In genomic region chr3:159637895-159638542, GRCh38 we compare ENCODE assay signal across 15 cellular contexts.
A peak's percentile ranks its signal among the peaks of the same experiment; 100 is the strongest.
DNase-seq lines count a peak whose midpoint lies in the region.
"Had no signal": no experiment of that assay in that cellular context is flagged by ENCODE, and none has a peak within 500 bp of the region (broad histone marks: within the 10 kb centered on the region; RNA-seq: fewer than 3 reads in every experiment).

No MANE protein-coding gene starts in this region.

- no peaks in the 10 kb centered on the region for H3K4me1 Mint-ChIP-seq in activated CD4-positive, alpha-beta memory T cell treated with anti-CD3 and anti-CD28 coated beads, Interleukin-2, amount 10 ng/mL, durations not matched to agents 7 days and 5 days
- H3K4me1 Mint-ChIP-seq: memory B cell had no signal

- peaks cover 2% of the 10 kb centered on the region for H3K9me3 Mint-ChIP-seq in activated CD4-positive, alpha-beta memory T cell treated with anti-CD3 and anti-CD28 coated beads, Interleukin-2, amount 10 ng/mL, durations not matched to agents 7 days and 5 days
- H3K9me3 Mint-ChIP-seq: activated CD8-positive, alpha-beta T cell treated with anti-CD3 and anti-CD28 coated beads for 36 hours; activated T-helper 2 cell treated with anti-CD3 and anti-CD28 coated beads, Interferon-gamma antibody, Interleukin-2, Interleukin-4, amounts not matched to agents 10 μg/mL and 5 μg/mL and 100 μg/mL, durations not matched to agents 14 hours and 24 hours and 36 hours; CD8-positive, alpha-beta T cell; endodermal cell; H9; memory B cell had no signal

- no peaks in the 10 kb centered on the region for H3K36me3 Mint-ChIP-seq in activated CD4-positive, alpha-beta memory T cell treated with anti-CD3 and anti-CD28 coated beads, Interleukin-2, amount 10 ng/mL, durations not matched to agents 7 days and 5 days (ENCODE audit: low read depth)
- H3K36me3 Mint-ChIP-seq: CD8-positive, alpha-beta T cell; memory B cell had no signal

- H3K27me3 Mint-ChIP-seq in activated CD4-positive, alpha-beta memory T cell treated with anti-CD3 and anti-CD28 coated beads, Interleukin-2, amount 10 ng/mL, durations not matched to agents 7 days and 5 days, result no peaks in the 10 kb centered on the region
- H3K27me3 Mint-ChIP-seq: memory B cell had no signal

- no peak overlapping the region for H3K4me3 Mint-ChIP-seq in activated CD4-positive, alpha-beta memory T cell treated with anti-CD3 and anti-CD28 coated beads, Interleukin-2, amount 10 ng/mL, durations not matched to agents 7 days and 5 days
- H3K4me3 Mint-ChIP-seq: activated CD8-positive, alpha-beta T cell treated with anti-CD3 and anti-CD28 coated beads for 36 hours; CD8-positive, alpha-beta T cell; endodermal cell; H9; memory B cell had no signal

- CTCF ChIA-PET in activated CD4-positive, alpha-beta memory T cell treated with anti-CD3 and anti-CD28 coated beads, Interleukin-2, amount 10 ng/mL, durations not matched to agents 7 days and 5 days (lab: Charles Lee), result interaction anchor here (0.7 kb wide), 1 partner anchor 47 kb away, joined by 4 read pairs; no protein-coding TSS in a partner anchor

- H3K27ac Mint-ChIP-seq in activated CD4-positive, alpha-beta memory T cell treated with anti-CD3 and anti-CD28 coated beads, Interleukin-2, amount 10 ng/mL, durations not matched to agents 7 days and 5 days, result no peak overlapping the region
- H3K27ac Mint-ChIP-seq: activated CD8-positive, alpha-beta T cell treated with anti-CD3 and anti-CD28 coated beads for 36 hours; activated T-helper 2 cell treated with anti-CD3 and anti-CD28 coated beads, Interferon-gamma antibody, Interleukin-2, Interleukin-4, amounts not matched to agents 10 μg/mL and 5 μg/mL and 100 μg/mL, durations not matched to agents 14 hours and 24 hours and 36 hours; CD8-positive, alpha-beta T cell; endodermal cell; H9; memory B cell had no signal

- POLR2A ChIA-PET in activated CD4-positive, alpha-beta memory T cell treated with anti-CD3 and anti-CD28 coated beads, Interleukin-2, amount 10 ng/mL, durations not matched to agents 7 days and 5 days (lab: Charles Lee), result no interaction called here

- DNase-seq in GM04503 (ENCODE audit: low read depth), result peak; percentile 25
- DNase-seq in NCI-H2171 (lab: John Stamatoyannopoulos, UW), result peak; percentile 32
- DNase-seq in dedifferentiated amniotic fluid mesenchymal stem cell (ENCODE audit: extremely low spot score), result peak; percentile 56
- peak; percentile 94 for DNase-seq in renal cortical epithelial cell (ENCODE audit: low read depth)
- no peak for DNase-seq in activated CD4-positive, alpha-beta memory T cell treated with anti-CD3 and anti-CD28 coated beads, Interleukin-2, amount 10 ng/mL, durations not matched to agents 7 days and 5 days
- no peak for DNase-seq in NCI-H1092 (lab: John Stamatoyannopoulos, UW)
- no peak for DNase-seq in iPS-NIHi7 (ENCODE audit: extremely low spot score)
- DNase-seq: activated CD8-positive, alpha-beta T cell treated with anti-CD3 and anti-CD28 coated beads for 36 hours; CD8-positive, alpha-beta T cell; endodermal cell; H9; NCI-H1048; NCI-H524 treated with DMSO at 0.1 percent for 48 hours had no signal

Comparison
In these comparisons a context has a peak if more than half of its experiments do, and no peak if none do; other contexts are left out.
1. DNase-seq: peak in GM04503 (single experiment), NCI-H2171 (single experiment), dedifferentiated amniotic fluid mesenchymal stem cell (single experiment) and renal cortical epithelial cell (single experiment); none in activated CD4-positive, alpha-beta memory T cell treated with anti-CD3 and anti-CD28 coated beads, Interleukin-2, amount 10 ng/mL, durations not matched to agents 7 days and 5 days (single experiment), NCI-H1092 (single experiment) and iPS-NIHi7 (single experiment).